In genomic region chr3:171260430-171260829, GRCh38 we compare ENCODE assay signal across 1 cellular context.
TF ChIP-seq lines count a peak whose summit lies in the region.

No MANE protein-coding gene starts in this region.

TF ChIP-seq in GM12878, 131 proteins besides CTCF, POLR2A, EP300 and RAD21 (continued from another document):
- TF ChIP-seq ESRRA (IDR thresholded peaks at IDR 0.05; ENCODE audit: low read length) (no peak), SUPT20H (IDR thresholded peaks at IDR 0.05; ENCODE audit: borderline replicate concordance, control insufficient read depth, low read depth, low read length) (no peak), RELA (IDR thresholded peaks at IDR 0.05; ENCODE audit: borderline replicate concordance, partially characterized antibody) (no peak), HCFC1 (IDR thresholded peaks at IDR 0.05; ENCODE audit: low read length) (no peak), NRF1 (conservative IDR thresholded peaks at IDR 0.05; ENCODE audit: low read depth, low read length) (no peak), ATF7 (IDR thresholded peaks at IDR 0.05; ENCODE audit: low read depth) (no peak), SMAD5 (IDR thresholded peaks at IDR 0.05; ENCODE audit: low read depth) (no peak), BACH1 (IDR thresholded peaks at IDR 0.05; ENCODE audit: borderline replicate concordance) (no peak), ELK1 (IDR thresholded peaks at IDR 0.05; ENCODE audit: low read depth, low read length) (no peak), ZNF207 (IDR thresholded peaks at IDR 0.05; ENCODE audit: borderline replicate concordance) (no peak), LARP7 (IDR thresholded peaks at IDR 0.05) (no peak), REST (IDR thresholded peaks at IDR 0.05; ENCODE audit: low read depth, low read length) (no peak), MYC (IDR thresholded peaks at IDR 0.05; ENCODE audit: insufficient read depth, insufficient read length, insufficient replicate concordance, low read length, severe bottlenecking) (no peak), ZBTB40 (IDR thresholded peaks at IDR 0.05; ENCODE audit: borderline replicate concordance) (no peak), TBL1XR1 (IDR thresholded peaks at IDR 0.05; ENCODE audit: low read depth, low read length) (no peak), HDAC2 (IDR thresholded peaks at IDR 0.05) (no peak)
